ENCODE assay signal across 19 cellular contexts in genomic region chr22:36702832-36703210, GRCh38. TPM values are rescaled to one million over a fixed set of nuclear protein-coding genes. Genes with fewer than 3 reads are reported as not detected.
DNase-seq lines count a peak whose midpoint lies in the region; ATAC-seq, FAIRE-seq and TF ChIP-seq lines count a peak whose summit lies in the region.
"Had no signal": no experiment of that assay in that cellular context is flagged by ENCODE, and none has a peak within 500 bp of the region (broad histone marks: within the 10 kb centered on the region; RNA-seq: fewer than 3 reads in every experiment).

No MANE protein-coding gene starts in this region.

- WGBS in IMR-90 (ENCODE audit: extremely low coverage in 2 of 2, insufficient read length in 1 of 2), 2 experiments, result 2% methylated on average over 8 of the region's 13 CpGs; no CpG with 5 or more reads in 1 of the 2 experiments
- 8 to 9% methylated on average over 13 of the region's 13 CpGs for WGBS in pancreas, 2 donors

- peaks cover 31% of the 10 kb centered on the region for H3K27me3 ChIP-seq in IMR-90 (ENCODE audit: control insufficient read depth, insufficient read depth, low read length)
- H3K27me3 ChIP-seq in pancreas, result peaks cover 0 to 7% (median 1%) of the 10 kb centered on the region in 4 donors

- no peak for TF ChIP-seq POLR2A in IMR-90 (IDR thresholded peaks at IDR 0.05; ENCODE audit: low read depth, low read length)

- H3K9me3 ChIP-seq in IMR-90 (ENCODE audit: control insufficient read depth, insufficient read depth, low read length), result no peaks in the 10 kb centered on the region
- H3K9me3 ChIP-seq in pancreas, result no peaks in the 10 kb centered on the region
- H3K9me3 ChIP-seq: gastroesophageal sphincter, neutrophil, spleen had no signal

- no peak overlapping the region for H3K23ac ChIP-seq in IMR-90 (ENCODE audit: low read depth, low read length)

- H3K4me3 ChIP-seq in IMR-90 (ENCODE audit: insufficient read depth, low read depth, low read length), result no peak overlapping the region; the same call in 1 of the 2 replicates
- peak overlapping the region in 2 of 4 donors; percentile 16 to 31 for H3K4me3 ChIP-seq in pancreas

- H3K4me1 ChIP-seq in IMR-90 (ENCODE audit: control insufficient read depth, insufficient read depth, low read length) (peaks cover 3% of the 10 kb centered on the region; the same call in 1 of the 2 replicates), pancreas (no peaks in the 10 kb centered on the region)

- no peaks in the 10 kb centered on the region for H3K9me1 ChIP-seq in IMR-90 (ENCODE audit: insufficient read depth, low read length)

- no peaks in the 10 kb centered on the region for H3K36me3 Mint-ChIP-seq in chondrocyte (ENCODE audit: low read depth)
- H3K36me3 Mint-ChIP-seq in nephron progenitor cell (ENCODE audit: low read depth), result no peaks in the 10 kb centered on the region
- H3K36me3 Mint-ChIP-seq: activated CD8-positive, alpha-beta memory T cell treated with anti-CD3 and anti-CD28 coated beads, Interleukin-2, amount 10 ng/mL, durations not matched to agents 7 days and 5 days had no signal

- H3K9me3 Mint-ChIP-seq in chondrocyte (ENCODE audit: low read depth), result no peaks in the 10 kb centered on the region
- no peaks in the 10 kb centered on the region for H3K9me3 Mint-ChIP-seq in nephron progenitor cell

- H3K9ac ChIP-seq in IMR-90 (ENCODE audit: low read depth, low read length), result no peak overlapping the region

- BruUV-seq in IMR-90 (replicated peaks; lab: Mats Ljungman, UMichigan), result no TSS peak

- ATAC-seq in IMR-90 (ENCODE audit: low read depth), result no peak
- ATAC-seq in pancreas, result no peak
- ATAC-seq in HG03045 (IDR thresholded peaks at IDR 0.05; ENCODE audit: unreplicated experiment), result no peak

- no peak overlapping the region for H2BK15ac ChIP-seq in IMR-90 (ENCODE audit: low read depth, low read length)

- CTCF ChIA-PET in IMR-90 (lab: Yijun Ruan, JAX), result no interaction called here

- DNase-seq in DMS 273 (lab: John Stamatoyannopoulos, UW; ENCODE audit: unreplicated experiment), result peak; percentile 44
- no peak for DNase-seq in DMS 273 treated with DMSO at 0.1 percent for 48 hours (lab: John Stamatoyannopoulos, UW)
- DNase-seq in IMR-90, result no peak
- DNase-seq in chondrocyte (ENCODE audit: low spot score), result no peak
- no peak for DNase-seq in nephron progenitor cell
- no peak for DNase-seq in pancreas
- DNase-seq in stimulated activated CD4-positive, alpha-beta T cell treated with anti-CD3 and anti-CD28 coated beads, Interleukin-4, amount 100 ng/mL, for 24 hours, result no peak
- DNase-seq: GF-D8, KG1, NCI-H187 treated with DMSO at 0.1 percent for 48 hours had no signal

- TF ChIP-seq RAD21 in IMR-90 (IDR thresholded peaks at IDR 0.05; ENCODE audit: low read length), result no peak

- H4K20me1 ChIP-seq in IMR-90 (ENCODE audit: insufficient read depth, low read length), result peaks cover 3% of the 10 kb centered on the region; the same call in 1 of the 2 replicates

- intact Hi-C loops in IMR-90 (cut with micrococcal nuclease), result loop anchor here (1.0 kb wide), 1 partner anchor 59 kb away; no protein-coding TSS in a partner anchor
- intact Hi-C loops in pancreas (cut with DNase I), result no loop called here

- in situ Hi-C loops in IMR-90 (cut with MboI; ENCODE audit: low sequenced_read_pairs), result no loop called here

- H4K8ac ChIP-seq in IMR-90 (ENCODE audit: low read depth in 2 of 2, low read length in 2 of 2), result no peak overlapping the region

- no peak overlapping the region for H2BK5ac ChIP-seq in IMR-90 (ENCODE audit: low read depth, low read length, poor library complexity, severe bottlenecking)

- TF ChIP-seq CTCF in IMR-90 (conservative IDR thresholded peaks at IDR 0.05; ENCODE audit: low read depth, low read length) (no peak), chondrocyte (IDR thresholded peaks at IDR 0.05) (no peak), nephron progenitor cell (IDR thresholded peaks at IDR 0.05) (no peak), pancreas (IDR thresholded peaks at IDR 0.05) (no peak)

- POLR2A ChIA-PET in IMR-90 (lab: Charles Lee; ENCODE audit: unreplicated experiment), result no interaction called here

- H3K56ac ChIP-seq in IMR-90 (ENCODE audit: extremely low read depth, insufficient read depth, low read length), result no peak overlapping the region

- H3K4me2 ChIP-seq in IMR-90 (ENCODE audit: low read depth, low read length), result peak overlapping the region; percentile 52

- H3K4me3 Mint-ChIP-seq in chondrocyte (ENCODE audit: unreplicated experiment) (peak overlapping the region; percentile 41), nephron progenitor cell (peak overlapping the region; percentile 73)
- H3K4me3 Mint-ChIP-seq: activated CD8-positive, alpha-beta memory T cell treated with anti-CD3 and anti-CD28 coated beads, Interleukin-2, amount 10 ng/mL, durations not matched to agents 7 days and 5 days had no signal

- H3K27me3 Mint-ChIP-seq in chondrocyte (ENCODE audit: low read depth) (peaks cover 71% of the 10 kb centered on the region), nephron progenitor cell (ENCODE audit: low read depth, poor library complexity) (peaks cover 100% of the 10 kb centered on the region)

- dilution Hi-C loops in IMR-90 (cut with HindIII; ENCODE audit: low sequenced_read_pairs, unreplicated experiment), result no loop called here

- H3K27ac ChIP-seq in IMR-90 (ENCODE audit: insufficient read depth, low read length) (no peak overlapping the region), pancreas (no peak overlapping the region)
- H3K27ac ChIP-seq: 22Rv1, gastroesophageal sphincter, neutrophil, spleen had no signal

- no peak overlapping the region for H3K14ac ChIP-seq in IMR-90 (replicated peaks; ENCODE audit: low read depth, low read length)

- no peak overlapping the region for H2BK120ac ChIP-seq in IMR-90 (ENCODE audit: low read depth, low read length)

- H4K91ac ChIP-seq in IMR-90 (ENCODE audit: insufficient read depth, low read depth, low read length), result no peak overlapping the region

- H3K27ac Mint-ChIP-seq in chondrocyte (ENCODE audit: unreplicated experiment), result no peak overlapping the region
- H3K27ac Mint-ChIP-seq in nephron progenitor cell, result no peak overlapping the region
- H3K27ac Mint-ChIP-seq: activated CD8-positive, alpha-beta memory T cell treated with anti-CD3 and anti-CD28 coated beads, Interleukin-2, amount 10 ng/mL, durations not matched to agents 7 days and 5 days had no signal

- H3K36me3 ChIP-seq in IMR-90 (ENCODE audit: control insufficient read depth, insufficient read depth, low read length) (no peaks in the 10 kb centered on the region), pancreas (no peaks in the 10 kb centered on the region)
- H3K36me3 ChIP-seq: gastroesophageal sphincter, neutrophil, spleen had no signal

- H3K18ac ChIP-seq in IMR-90 (ENCODE audit: low read depth, low read length), result no peak overlapping the region

- H3K79me1 ChIP-seq in IMR-90 (ENCODE audit: low read depth in 1 of 2, low read length in 2 of 2), result no peaks in the 10 kb centered on the region

- H3K4me1 Mint-ChIP-seq in chondrocyte (ENCODE audit: low read depth) (no peaks in the 10 kb centered on the region), nephron progenitor cell (no peaks in the 10 kb centered on the region)
- H3K4me1 Mint-ChIP-seq: activated CD8-positive, alpha-beta memory T cell treated with anti-CD3 and anti-CD28 coated beads, Interleukin-2, amount 10 ng/mL, durations not matched to agents 7 days and 5 days had no signal

- no peak overlapping the region for H2AK5ac ChIP-seq in IMR-90 (ENCODE audit: low read depth, low read length)

- no peak overlapping the region for H2AK9ac ChIP-seq in IMR-90 (replicated peaks; ENCODE audit: low read depth, low read length, poor library complexity)

- H2AFZ ChIP-seq in IMR-90 (replicated peaks; ENCODE audit: low read length, poor library complexity), result no peak overlapping the region

- no peak overlapping the region for H4K5ac ChIP-seq in IMR-90 (ENCODE audit: low read depth, low read length)

- H2BK20ac ChIP-seq in IMR-90 (ENCODE audit: low read depth, low read length), result no peak overlapping the region

- no peak for FAIRE-seq in pancreas (lab: Jason Lieb, UNC)
- FAIRE-seq: bronchial epithelial cell had no signal

- no peak overlapping the region for H3K4ac ChIP-seq in IMR-90 (ENCODE audit: low read depth, low read length)

TF ChIP-seq in IMR-90, 13 proteins besides CTCF, POLR2A, EP300 and RAD21:
- TF ChIP-seq USF2 (IDR thresholded peaks at IDR 0.05; ENCODE audit: low read depth, low read length), result no peak

RNA-seq across cellular contexts. Expression of gene CACNG2, which starts 0.7 kb away (rescaled TPM):
- total RNA-seq in IMR-90 (2012; rRNA removed) (not detected in 2 replicates), chondrocyte (not detected in 3 replicates), pancreas (not detected)
- polyA plus RNA-seq in IMR-90 (2012; rRNA removed) (not detected in 2 replicates), pancreas (under 1 TPM in 1 of 2 donors, not detected in 1; 0.05 TPM)
- polyA plus RNA-seq in IMR-90 (2012; cell fraction: cytosol; rRNA removed), result not detected in 2 replicates
- not detected in 2 replicates for polyA plus RNA-seq in IMR-90 (2012; cell fraction: nucleus; rRNA removed; ENCODE audit: low replicate concordance)
- total RNA-seq: activated CD8-positive, alpha-beta memory T cell treated with anti-CD3 and anti-CD28 coated beads, Interleukin-2, amount 10 ng/mL, durations not matched to agents 7 days and 5 days; bronchial epithelial cell; gastroesophageal sphincter; left colon; SK-MEL-5; spleen had no signal
- polyA plus RNA-seq: spleen had no signal
